In genomic region chr16:48123104-48123788, GRCh38 we compare ENCODE assay signal across 9 cellular contexts. TPM values are rescaled to one million over a fixed set of nuclear protein-coding genes. Genes with fewer than 3 reads are reported as not detected.
DNase-seq lines count a peak whose midpoint lies in the region; ATAC-seq and TF ChIP-seq lines count a peak whose summit lies in the region.
"Had no signal": no experiment of that assay in that cellular context is flagged by ENCODE, and none has a peak within 500 bp of the region (broad histone marks: within the 10 kb centered on the region; RNA-seq: fewer than 3 reads in every experiment).

No MANE protein-coding gene starts in this region.

- H3K27me3 ChIP-seq in trophoblast cell (ENCODE audit: insufficient read depth, low read length), result no peaks in the 10 kb centered on the region
- H3K27me3 ChIP-seq: BLaER1 had no signal

- H3K18ac ChIP-seq in trophoblast cell (ENCODE audit: low read length), result no peak overlapping the region

- H3K4ac ChIP-seq in trophoblast cell (ENCODE audit: low read depth, low read length), result no peak overlapping the region

- H3K27ac ChIP-seq in trophoblast cell (ENCODE audit: low read depth, low read length), result no peak overlapping the region
- H3K27ac ChIP-seq: BLaER1 had no signal

- in situ Hi-C loops in astrocyte of the cerebellum (cut with HindIII; ENCODE audit: low sequenced_read_pairs), result no loop called here

- DNase-seq in NK-92 treated with Interleukin-12 subunit alpha and Interleukin-12 subunit beta, amount 100 ng/mL, for 24 hours (lab: John Stamatoyannopoulos, UW), result peak; percentile 35
- DNase-seq in NK-92 (lab: John Stamatoyannopoulos, UW; ENCODE audit: unreplicated experiment) (no peak), HT1080 (ENCODE audit: low read depth) (peak; percentile 99), astrocyte of the cerebellum (ENCODE audit: low read depth) (peak; percentile 93), trophoblast cell (peak; percentile 74 to 80), NCI-H1436 treated with DMSO at 0.1 percent for 48 hours (lab: John Stamatoyannopoulos, UW) (no peak), NCI-H187 treated with DMSO at 0.1 percent for 48 hours (lab: John Stamatoyannopoulos, UW) (no peak)

- no peak for ATAC-seq in GM19452 (IDR thresholded peaks at IDR 0.05; ENCODE audit: unreplicated experiment)

- H3K79me2 ChIP-seq in trophoblast cell (ENCODE audit: control insufficient read depth, insufficient read depth, low read length, poor library complexity), result no peaks in the 10 kb centered on the region

- H3K14ac ChIP-seq in trophoblast cell (ENCODE audit: low read length), result no peak overlapping the region

- H4K91ac ChIP-seq in trophoblast cell (ENCODE audit: low read depth, low read length), result no peak overlapping the region

- H3K4me3 ChIP-seq in astrocyte of the cerebellum (ENCODE audit: low read depth, low read length), result no peak overlapping the region
- no peak overlapping the region for H3K4me3 ChIP-seq in trophoblast cell (ENCODE audit: low read depth, low read length)
- H3K4me3 ChIP-seq: BLaER1 had no signal

- no peak for TF ChIP-seq CTCF in astrocyte of the cerebellum (IDR thresholded peaks at IDR 0.05; ENCODE audit: low read depth, low read length, missing control alignments)

- H4K12ac ChIP-seq in trophoblast cell (ENCODE audit: low read depth, low read length), result no peak overlapping the region

- H3K4me2 ChIP-seq in trophoblast cell (ENCODE audit: low read length), result no peak overlapping the region
- H3K4me2 ChIP-seq: BLaER1 had no signal

- no peak overlapping the region for H2BK12ac ChIP-seq in trophoblast cell (ENCODE audit: low read length)

- H3K4me1 ChIP-seq in trophoblast cell (ENCODE audit: control insufficient read depth in 1 of 2, insufficient read depth in 2 of 2, low read length in 2 of 2), result no peaks in the 10 kb centered on the region

- no peaks in the 10 kb centered on the region for H3K36me3 ChIP-seq in trophoblast cell (ENCODE audit: control insufficient read depth in 1 of 2, insufficient read depth in 2 of 2, low read length in 2 of 2)
- H3K36me3 ChIP-seq: BLaER1 had no signal

- no peak overlapping the region for H3K9ac ChIP-seq in trophoblast cell (ENCODE audit: low read length)
- H3K9ac ChIP-seq: BLaER1 had no signal

- no peak overlapping the region for H3K23ac ChIP-seq in trophoblast cell (ENCODE audit: low read length)

- peaks cover 2% of the 10 kb centered on the region for H3K9me3 ChIP-seq in trophoblast cell (ENCODE audit: insufficient read depth, low read depth, low read length)
- H3K9me3 ChIP-seq: BLaER1 had no signal

- no peak overlapping the region for H2AFZ ChIP-seq in trophoblast cell (ENCODE audit: insufficient read depth, low read length, poor library complexity)

- H2BK5ac ChIP-seq in trophoblast cell (ENCODE audit: low read depth, low read length, poor library complexity), result no peak overlapping the region

- WGBS in trophoblast cell (ENCODE audit: extremely low coverage, insufficient coverage, insufficient read length), result no CpG with 5 or more reads among the region's 5 CpGs

- H2AK5ac ChIP-seq in trophoblast cell (ENCODE audit: low read length), result no peak overlapping the region

- H3K79me1 ChIP-seq in trophoblast cell (ENCODE audit: low read length), result no peaks in the 10 kb centered on the region

- H4K8ac ChIP-seq in trophoblast cell (ENCODE audit: low read depth, low read length), result no peak overlapping the region

- H2BK120ac ChIP-seq in trophoblast cell (ENCODE audit: insufficient read depth, low read length, poor library complexity), result no peak overlapping the region

RNA-seq across cellular contexts. Expression of gene ABCC12, which starts 32.5 kb away (rescaled TPM):
- total RNA-seq in HT1080 (2014; rRNA removed; shearing (Covaris generic)), result not detected in 2 replicates
- not detected in 2 replicates for polyA plus RNA-seq in HT1080 (2015; cell fraction: cytosol; rRNA removed)
- polyA plus RNA-seq in HT1080 (2015; cell fraction: nucleus; rRNA removed), result 0.14 and 0.17 TPM in 2 replicates
- polyA plus RNA-seq in trophoblast cell (2013), result not detected in 2 replicates

Comparison
In these comparisons a context has a peak if more than half of its experiments do, and no peak if none do; other contexts are left out.
1. DNase-seq: peak in NK-92 treated with Interleukin-12 subunit alpha and Interleukin-12 subunit beta, amount 100 ng/mL, for 24 hours (single experiment), HT1080 (single experiment), astrocyte of the cerebellum (single experiment) and trophoblast cell (2 of 2); none in NK-92 (single experiment), NCI-H1436 treated with DMSO at 0.1 percent for 48 hours (single experiment) and NCI-H187 treated with DMSO at 0.1 percent for 48 hours (single experiment).